In the genomic region with DNA sequence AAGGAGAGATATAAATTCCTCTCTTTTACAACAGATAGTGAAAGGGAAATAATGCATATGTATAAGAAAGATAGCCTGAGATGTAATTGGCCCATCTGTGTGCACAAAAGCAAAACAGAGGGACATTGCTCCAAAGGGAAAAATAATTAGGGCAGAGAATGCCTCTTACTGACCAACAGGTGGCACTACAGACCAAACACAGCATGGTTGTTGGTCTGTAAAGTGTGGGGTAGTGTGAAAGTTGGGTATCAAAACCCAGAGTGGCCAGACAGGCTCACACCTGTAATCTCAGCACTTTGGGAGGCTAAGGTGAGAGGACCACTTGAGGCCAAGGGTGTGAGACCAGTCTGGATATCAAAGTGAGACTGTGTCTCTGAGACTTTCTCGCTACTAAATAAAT, we compare ENCODE assay signal across 9 cellular contexts. TPM values are rescaled to one million over a fixed set of nuclear protein-coding genes. Genes with fewer than 3 reads are reported as not detected.
DNase-seq lines count a peak whose midpoint lies in the region; ATAC-seq, FAIRE-seq and TF ChIP-seq lines count a peak whose summit lies in the region.
"Had no signal": no experiment of that assay in that cellular context is flagged by ENCODE, and none has a peak within 500 bp of the region (broad histone marks: within the 10 kb centered on the region; RNA-seq: fewer than 3 reads in every experiment).

No MANE protein-coding gene starts in this region.

- no peak overlapping the region for H3K4me2 ChIP-seq in DOHH2 (ENCODE audit: low read length)

- H3K9me3 ChIP-seq in DOHH2 (ENCODE audit: control insufficient read depth, insufficient read depth, low read length) (peaks cover 3% of the 10 kb centered on the region; the same call in 1 of the 2 replicates), lower lobe of right lung (no peaks in the 10 kb centered on the region)

- no peaks in the 10 kb centered on the region for H3K27me3 Mint-ChIP-seq in HFFc6 (ENCODE audit: insufficient read depth)

- H3K27me3 ChIP-seq in DOHH2 (ENCODE audit: control insufficient read depth, low read length), result no peaks in the 10 kb centered on the region
- no peaks in the 10 kb centered on the region for H3K27me3 ChIP-seq in lower lobe of right lung (ENCODE audit: low read depth)

- no peaks in the 10 kb centered on the region for H3K36me3 ChIP-seq in DOHH2 (ENCODE audit: control insufficient read depth, low read length)
- H3K36me3 ChIP-seq in lower lobe of right lung, result no peaks in the 10 kb centered on the region

- no peaks in the 10 kb centered on the region for H3K9me2 ChIP-seq in DOHH2 (replicated peaks; ENCODE audit: control insufficient read depth, low read length)

- no peaks in the 10 kb centered on the region for H3K36me3 Mint-ChIP-seq in HFFc6 (ENCODE audit: low read depth)

- H3K9me3 Mint-ChIP-seq in HFFc6, result peaks cover 4% of the 10 kb centered on the region

- no peak overlapping the region for H3K4me3 Mint-ChIP-seq in HFFc6

- TF ChIP-seq CTCF in DOHH2 (IDR thresholded peaks at IDR 0.05; ENCODE audit: low read depth, low read length, poor library complexity, severe bottlenecking) (peak; percentile 68), HFFc6 (IDR thresholded peaks at IDR 0.05) (peak; percentile 74), WI38 (IDR thresholded peaks at IDR 0.05; ENCODE audit: low read depth, low read length) (peak; percentile 31; the same call in 1 of the 2 replicates), lower lobe of right lung (IDR thresholded peaks at IDR 0.05) (peak; percentile 53)

- DNase-seq in HFFc6 (no peak), lower lobe of right lung (no peak), frontal cortex (ENCODE audit: low spot score in 2 of 2) (no peak), superior temporal gyrus (ENCODE audit: extremely low spot score) (no peak), SK-N-DZ (ENCODE audit: low spot score) (no peak)
- DNase-seq: head of caudate nucleus; stimulated activated CD4-positive, alpha-beta T cell treated with anti-CD3 and anti-CD28 coated beads, Interleukin-1b, Interleukin-23, amount 100 ng/mL, for 48 hours had no signal

- H3K4me1 Mint-ChIP-seq in HFFc6 (ENCODE audit: low read depth), result peaks cover 30% of the 10 kb centered on the region

- ATAC-seq in lower lobe of right lung, result no peak

- intact Hi-C loops in lower lobe of right lung (cut with DNase I), result no loop called here

- H3K79me2 ChIP-seq in DOHH2 (ENCODE audit: control insufficient read depth, low read length), result peaks cover 15% of the 10 kb centered on the region

- FAIRE-seq in frontal cortex (lab: Jason Lieb, UNC), result no peak

- no peak overlapping the region for H3K27ac Mint-ChIP-seq in HFFc6

- H3K4me1 ChIP-seq in DOHH2 (ENCODE audit: control insufficient read depth, low read length) (peaks cover 16% of the 10 kb centered on the region), lower lobe of right lung (peaks cover 15% of the 10 kb centered on the region)

- H3K4me3 ChIP-seq in DOHH2 (ENCODE audit: low read length) (no peak overlapping the region), WI38 (ENCODE audit: low read depth, low read length) (no peak overlapping the region), lower lobe of right lung (no peak overlapping the region)

- no peak overlapping the region for H3K27ac ChIP-seq in DOHH2 (ENCODE audit: low read depth, low read length)
- no peak overlapping the region for H3K27ac ChIP-seq in lower lobe of right lung

- no peaks in the 10 kb centered on the region for H4K20me1 ChIP-seq in DOHH2 (ENCODE audit: control insufficient read depth, insufficient read depth, low read depth, low read length)

- H3F3A ChIP-seq in DOHH2 (ENCODE audit: control insufficient read depth, insufficient read depth), result 0 out of 2 replicates have a peak, but pooled peaks cover 4% of the 10 kb centered on the region

RNA-seq across cellular contexts. Expression of a gene that starts 4.5 kb away (rescaled TPM):
- total RNA-seq in HFFc6 (2021; fragmentation: NEBNext Ultra II Directional; extraction: Animal tissue kit (Norgen Biotek cat#: 25700)), result 10 to 100 TPM in 5 of 6 experiments, 1 to 10 TPM in 1; 8.8 to 14.3 (median 12.7) TPM
- total RNA-seq in lower lobe of right lung, result 24.7 TPM
- 6.1 TPM for total RNA-seq in frontal cortex
- 22.5 and 31.4 TPM in 2 replicates for polyA plus RNA-seq in SK-N-DZ (2014; cell fraction: cytosol; rRNA removed)
- 12.6 and 14.4 TPM in 2 replicates for polyA plus RNA-seq in SK-N-DZ (2014; cell fraction: nucleus; rRNA removed)

RNA-seq across cellular contexts. Expression of a gene that starts 6.6 kb away (rescaled TPM):
- total RNA-seq in HFFc6 (2021; fragmentation: NEBNext Ultra II Directional; extraction: Animal tissue kit (Norgen Biotek cat#: 25700)), result 10 to 100 TPM; 31.8 to 42.1 (median 38.3) TPM
- 24.2 TPM for total RNA-seq in lower lobe of right lung
- total RNA-seq in frontal cortex, result 12.2 TPM
- 15.2 and 15.7 TPM in 2 replicates for polyA plus RNA-seq in SK-N-DZ (2014; cell fraction: cytosol; rRNA removed)
- polyA plus RNA-seq in SK-N-DZ (2014; cell fraction: nucleus; rRNA removed), result 9.0 and 12.1 TPM in 2 replicates
